In genomic region chr10:119209050-119209735, GRCh38 we compare ENCODE assay signal across 8 cellular contexts. TPM values are rescaled to one million over a fixed set of nuclear protein-coding genes. Genes with fewer than 3 reads are reported as not detected.
DNase-seq lines count a peak whose midpoint lies in the region; ATAC-seq, FAIRE-seq and TF ChIP-seq lines count a peak whose summit lies in the region.

No MANE protein-coding gene starts in this region.

- peaks cover 47% of the 10 kb centered on the region for H3K4me1 ChIP-seq in GM23338 (ENCODE audit: insufficient read depth)
- H3K4me1 ChIP-seq in trophoblast cell (ENCODE audit: control insufficient read depth in 1 of 2, insufficient read depth in 2 of 2, low read length in 2 of 2): peaks cover 8 to 11% of the 10 kb centered on the region in 2 experiments

- H3K79me1 ChIP-seq in trophoblast cell (ENCODE audit: low read length): peaks cover 5% of the 10 kb centered on the region

- no peak overlapping the region for H2AFZ ChIP-seq in GM23338
- no peak overlapping the region for H2AFZ ChIP-seq in trophoblast cell (ENCODE audit: insufficient read depth, low read length, poor library complexity)

- H3K9me3 Mint-ChIP-seq in GM23338: no peaks in the 10 kb centered on the region
- H3K9me3 Mint-ChIP-seq in activated naive CD8-positive, alpha-beta T cell treated with anti-CD3 and anti-CD28 coated beads, Interleukin-2, amount 50 U/mL, for 24 hours: no peaks in the 10 kb centered on the region

- TF ChIP-seq CTCF in AG09309 (IDR thresholded peaks at IDR 0.05; ENCODE audit: control insufficient read depth, insufficient read depth, low read depth, low read length, missing control alignments) (peak; percentile 92), GM23338 (conservative IDR thresholded peaks at IDR 0.05; ENCODE audit: low read depth in 2 of 2) (peak; percentile 82 to 83)

- H3F3A ChIP-seq in GM23338 (replicated peaks; ENCODE audit: low read depth): peaks cover 10% of the 10 kb centered on the region; the same call in 1 of the 2 replicates

- no peak overlapping the region for H2AK5ac ChIP-seq in trophoblast cell (ENCODE audit: low read length)

- WGBS in trophoblast cell (ENCODE audit: extremely low coverage, insufficient coverage, insufficient read length): no CpG with 5 or more reads among the region's 15 CpGs

- H2BK12ac ChIP-seq in trophoblast cell (ENCODE audit: low read length): no peak overlapping the region

- peaks cover 18% of the 10 kb centered on the region for H3K27me3 ChIP-seq in GM23338 (ENCODE audit: insufficient read depth)
- no peaks in the 10 kb centered on the region for H3K27me3 ChIP-seq in trophoblast cell (ENCODE audit: insufficient read depth, low read length)

- no peak overlapping the region for H3K23ac ChIP-seq in trophoblast cell (ENCODE audit: low read length)

- FAIRE-seq in urothelium cell line (lab: Jason Lieb, UNC): no peak

- no peaks in the 10 kb centered on the region for H3K36me3 Mint-ChIP-seq in GM23338 (ENCODE audit: low read depth)
- peaks cover 4% of the 10 kb centered on the region for H3K36me3 Mint-ChIP-seq in activated naive CD8-positive, alpha-beta T cell treated with anti-CD3 and anti-CD28 coated beads, Interleukin-2, amount 50 U/mL, for 24 hours (ENCODE audit: low read depth)

- H3K9me2 ChIP-seq in GM23338 (ENCODE audit: insufficient read depth): no peaks in the 10 kb centered on the region

- no peak overlapping the region for H2BK120ac ChIP-seq in trophoblast cell (ENCODE audit: insufficient read depth, low read length, poor library complexity)

- H3K27ac Mint-ChIP-seq in GM23338: no peak overlapping the region
- peak overlapping the region; percentile 96 for H3K27ac Mint-ChIP-seq in activated naive CD8-positive, alpha-beta T cell treated with anti-CD3 and anti-CD28 coated beads, Interleukin-2, amount 50 U/mL, for 24 hours

- no peak overlapping the region for H2BK5ac ChIP-seq in trophoblast cell (ENCODE audit: low read depth, low read length, poor library complexity)

- no peak overlapping the region for H4K8ac ChIP-seq in trophoblast cell (ENCODE audit: low read depth, low read length)

- H3K36me3 ChIP-seq in GM23338 (ENCODE audit: insufficient read depth) (no peaks in the 10 kb centered on the region), trophoblast cell (ENCODE audit: control insufficient read depth in 1 of 2, insufficient read depth in 2 of 2, low read length in 2 of 2) (no peaks in the 10 kb centered on the region)

- no peak overlapping the region for H3K18ac ChIP-seq in trophoblast cell (ENCODE audit: low read length)

- H3K9me3 ChIP-seq in trophoblast cell (ENCODE audit: insufficient read depth, low read depth, low read length): no peaks in the 10 kb centered on the region

- intact Hi-C loops in cardiac septum (cut with DNase I): loop anchor here (5.0 to 10.0 kb wide), 3 partner anchors 43 to 446 kb away; partner anchors contain the start of gene BAG3

- no peak overlapping the region for H4K12ac ChIP-seq in trophoblast cell (ENCODE audit: low read depth, low read length)

- DNase-seq in AG09309 (ENCODE audit: low read depth): no peak
- DNase-seq in GM23338 (ENCODE audit: low spot score): peak; percentile 90
- peak; percentile 88 for DNase-seq in SK-N-DZ (ENCODE audit: low spot score)
- DNase-seq in activated naive CD8-positive, alpha-beta T cell treated with anti-CD3 and anti-CD28 coated beads, Interleukin-2, amount 50 U/mL, for 24 hours: peak; percentile 77
- DNase-seq in cardiac septum (ENCODE audit: low spot score): peak; percentile 78
- DNase-seq in trophoblast cell: peak; percentile 47 to 81
- peak; percentile 60 for DNase-seq in urothelium cell line (ENCODE audit: low spot score)

- H3K79me2 ChIP-seq in GM23338 (replicated peaks; ENCODE audit: insufficient read depth): no peaks in the 10 kb centered on the region
- peaks cover 3% of the 10 kb centered on the region for H3K79me2 ChIP-seq in trophoblast cell (ENCODE audit: control insufficient read depth, insufficient read depth, low read length, poor library complexity)

- no peak overlapping the region for H3K4ac ChIP-seq in trophoblast cell (ENCODE audit: low read depth, low read length)

- H4K20me1 ChIP-seq in GM23338 (replicated peaks; ENCODE audit: insufficient read depth): no peaks in the 10 kb centered on the region; the same call in 1 of the 2 replicates

- H3K27ac ChIP-seq in GM23338 (ENCODE audit: low read depth): no peak overlapping the region
- no peak overlapping the region for H3K27ac ChIP-seq in trophoblast cell (ENCODE audit: low read depth, low read length)

- peak; percentile 20 for ATAC-seq in GM23338
- ATAC-seq in activated naive CD8-positive, alpha-beta T cell treated with anti-CD3 and anti-CD28 coated beads, Interleukin-2, amount 50 U/mL, for 24 hours: peak; percentile 38
- ATAC-seq in HG02973 (IDR thresholded peaks at IDR 0.05; ENCODE audit: unreplicated experiment): no peak

- peaks cover 58% of the 10 kb centered on the region for H3K4me1 Mint-ChIP-seq in GM23338
- peaks cover 64% of the 10 kb centered on the region for H3K4me1 Mint-ChIP-seq in activated naive CD8-positive, alpha-beta T cell treated with anti-CD3 and anti-CD28 coated beads, Interleukin-2, amount 50 U/mL, for 24 hours

- peak overlapping the region; percentile 79 for H3K4me3 Mint-ChIP-seq in GM23338
- H3K4me3 Mint-ChIP-seq in activated naive CD8-positive, alpha-beta T cell treated with anti-CD3 and anti-CD28 coated beads, Interleukin-2, amount 50 U/mL, for 24 hours: peak overlapping the region; percentile 97

- peaks cover 26% of the 10 kb centered on the region for H3K27me3 Mint-ChIP-seq in GM23338 (ENCODE audit: insufficient read depth, low read depth, poor library complexity)
- no peaks in the 10 kb centered on the region for H3K27me3 Mint-ChIP-seq in activated naive CD8-positive, alpha-beta T cell treated with anti-CD3 and anti-CD28 coated beads, Interleukin-2, amount 50 U/mL, for 24 hours

- no peak overlapping the region for H4K91ac ChIP-seq in trophoblast cell (ENCODE audit: low read depth, low read length)

- H3K14ac ChIP-seq in trophoblast cell (ENCODE audit: low read length): no peak overlapping the region

- H3K9ac ChIP-seq in trophoblast cell (ENCODE audit: low read length): no peak overlapping the region

- H3K4me3 ChIP-seq in AG09309 (ENCODE audit: control insufficient read depth, low read depth, low read length): peak overlapping the region; percentile 65
- H3K4me3 ChIP-seq in GM23338: peak overlapping the region; percentile 86
- H3K4me3 ChIP-seq in trophoblast cell (ENCODE audit: low read depth, low read length): no peak overlapping the region

- H3K4me2 ChIP-seq in GM23338: peak overlapping the region; percentile 98
- peak overlapping the region; percentile 18 for H3K4me2 ChIP-seq in trophoblast cell (ENCODE audit: low read length)

TF ChIP-seq in GM23338, 12 proteins besides CTCF, POLR2A, EP300 and RAD21 (continues in another document):
- no peak for TF ChIP-seq ZNF114 (CRISPR knock-in tag; IDR thresholded peaks at IDR 0.05)
- no peak for TF ChIP-seq POLR2AphosphoS5 (IDR thresholded peaks at IDR 0.05; ENCODE audit: low read depth)
- TF ChIP-seq STAT1 (IDR thresholded peaks at IDR 0.05; ENCODE audit: unreplicated experiment): no peak
- no peak for TF ChIP-seq ETS1 (IDR thresholded peaks at IDR 0.05)
- TF ChIP-seq JUNB (IDR thresholded peaks at IDR 0.05; ENCODE audit: unreplicated experiment): no peak
- no peak for TF ChIP-seq NANOG (IDR thresholded peaks at IDR 0.05; ENCODE audit: borderline replicate concordance)
- TF ChIP-seq EZH2 (IDR thresholded peaks at IDR 0.05; ENCODE audit: low read depth, unreplicated experiment): no peak

RNA-seq across cellular contexts. Expression of gene GRK5, which starts 1.8 kb away (rescaled TPM):
- total RNA-seq in GM23338 (2014; rRNA removed; shearing (Covaris generic)): 0.74 and 2.0 TPM in 2 replicates
- polyA plus RNA-seq in GM23338 (2016; fragmentation: Nextera tagmentation; extraction: Ambion mirVana): 0.50 and 0.53 TPM in 2 replicates
- 57.8 and 65.3 TPM in 2 replicates for polyA plus RNA-seq in SK-N-DZ (2014; cell fraction: cytosol; rRNA removed)
- polyA plus RNA-seq in SK-N-DZ (2014; cell fraction: nucleus; rRNA removed): 48.9 and 53.5 TPM in 2 replicates
- total RNA-seq in cardiac septum: 17.6 TPM
- 1.4 and 1.5 TPM in 2 replicates for polyA plus RNA-seq in trophoblast cell (2013)

RNA-seq across cellular contexts. Expression of gene PRDX3, which starts 30.6 kb away (rescaled TPM):
- total RNA-seq in GM23338 (2014; rRNA removed; shearing (Covaris generic)): 285 and 314 TPM in 2 replicates
- 262 and 275 TPM in 2 replicates for polyA plus RNA-seq in GM23338 (2016; fragmentation: Nextera tagmentation; extraction: Ambion mirVana)
- polyA plus RNA-seq in SK-N-DZ (2014; cell fraction: cytosol; rRNA removed): 438 and 453 TPM in 2 replicates
- polyA plus RNA-seq in SK-N-DZ (2014; cell fraction: nucleus; rRNA removed): 217 and 287 TPM in 2 replicates
- 220 TPM for total RNA-seq in cardiac septum
- polyA plus RNA-seq in trophoblast cell (2013): 67.4 and 69.3 TPM in 2 replicates

RNA-seq across cellular contexts. Expression of gene SFXN4, which starts 43.7 kb away (rescaled TPM):
- total RNA-seq in GM23338 (2014; rRNA removed; shearing (Covaris generic)): 22.3 and 51.6 TPM in 2 replicates
- polyA plus RNA-seq in GM23338 (2016; fragmentation: Nextera tagmentation; extraction: Ambion mirVana): 18.6 and 20.1 TPM in 2 replicates
- 47.9 and 341 TPM in 2 replicates for polyA plus RNA-seq in SK-N-DZ (2014; cell fraction: cytosol; rRNA removed)
- 126 and 295 TPM in 2 replicates for polyA plus RNA-seq in SK-N-DZ (2014; cell fraction: nucleus; rRNA removed)
- 44.0 TPM for total RNA-seq in cardiac septum
- 17.6 and 19.1 TPM in 2 replicates for polyA plus RNA-seq in trophoblast cell (2013)
